In genomic region chr3:55662683-55663082, GRCh38 we compare ENCODE assay signal across 19 cellular contexts.
A peak's percentile ranks its signal among the peaks of the same experiment; 100 is the strongest.
DNase-seq lines count a peak whose midpoint lies in the region; ATAC-seq and TF ChIP-seq lines count a peak whose summit lies in the region.
"Had no signal": no experiment of that assay in that cellular context is flagged by ENCODE, and none has a peak within 500 bp of the region (broad histone marks: within the 10 kb centered on the region; RNA-seq: fewer than 3 reads in every experiment).

No MANE protein-coding gene starts in this region.

- TF ChIP-seq RAD21 in IMR-90 (IDR thresholded peaks at IDR 0.05; ENCODE audit: low read length): no peak

- no peak overlapping the region for H2AK5ac ChIP-seq in IMR-90 (ENCODE audit: low read depth, low read length)

- H3K4me1 Mint-ChIP-seq in CD4-positive, alpha-beta memory T cell: no peaks in the 10 kb centered on the region

- peaks cover 0 to 7% (median 0%) of the 10 kb centered on the region in 8 donors for H3K9me3 Mint-ChIP-seq in CD4-positive, alpha-beta memory T cell
- H3K9me3 Mint-ChIP-seq: stimulated activated naive CD8-positive, alpha-beta T cell treated with anti-CD3 and anti-CD28 coated beads, Interleukin-15, Interleukin-2, amounts not matched to agents 100 ng/mL and 50 ng/mL, for 24 hours; T-cell had no signal

- peak; percentile 56 for DNase-seq in AG10803 (ENCODE audit: low read depth)
- DNase-seq in IMR-90: peak; percentile 81
- peak; percentile 6 for DNase-seq in astrocyte of the cerebellum (ENCODE audit: low read depth)
- DNase-seq in glomerular visceral epithelial cell (ENCODE audit: extremely low spot score): peak; percentile 35
- DNase-seq in NCI-H2107 (lab: John Stamatoyannopoulos, UW): no peak
- DNase-seq in CD4-positive, alpha-beta memory T cell: no peak
- DNase-seq in activated CD4-positive, alpha-beta T cell treated with anti-CD3 and anti-CD28 coated beads, Interleukin-2, amount 50 U/mL, for 1 hour: no peak
- no peak for DNase-seq in SW480 (ENCODE audit: low spot score)
- DNase-seq: activated effector memory CD4-positive, alpha-beta T cell treated with anti-CD3 and anti-CD28 coated beads, Interleukin-2, amount 50 U/mL, for 16 hours; aorta; dorsolateral prefrontal cortex; esophagus squamous epithelium; left ventricle myocardium superior; NCI-H2029 treated with DMSO at 0.1 percent for 48 hours; T-cell had no signal

- H2BK20ac ChIP-seq in IMR-90 (ENCODE audit: low read depth, low read length): no peak overlapping the region

- peaks cover 2% of the 10 kb centered on the region; the same call in 1 of the 2 replicates for H3K4me1 ChIP-seq in IMR-90 (ENCODE audit: control insufficient read depth, insufficient read depth, low read length)
- no peaks in the 10 kb centered on the region for H3K4me1 ChIP-seq in CD4-positive, alpha-beta memory T cell (ENCODE audit: insufficient read depth, low read length)
- H3K4me1 ChIP-seq: parathyroid adenoma had no signal

- H3K36me3 Mint-ChIP-seq in CD4-positive, alpha-beta memory T cell: no peaks in the 10 kb centered on the region
- H3K36me3 Mint-ChIP-seq: T-cell had no signal

- no peak overlapping the region for H3K27ac ChIP-seq in IMR-90 (ENCODE audit: insufficient read depth, low read length)
- no peak overlapping the region for H3K27ac ChIP-seq in CD4-positive, alpha-beta memory T cell (ENCODE audit: low read depth, low read length)
- H3K27ac ChIP-seq: dorsolateral prefrontal cortex, esophagus squamous epithelium, parathyroid adenoma, VCaP had no signal

- H4K8ac ChIP-seq in IMR-90 (ENCODE audit: low read depth in 2 of 2, low read length in 2 of 2): no peak overlapping the region

- CTCF ChIA-PET in IMR-90 (lab: Yijun Ruan, JAX): no interaction called here
- CTCF ChIA-PET in CD4-positive, alpha-beta memory T cell (lab: Charles Lee; ENCODE audit: partially characterized antibody): no interaction called here

- no peak overlapping the region for H2BK15ac ChIP-seq in IMR-90 (ENCODE audit: low read depth, low read length)

- H2BK120ac ChIP-seq in IMR-90 (ENCODE audit: low read depth, low read length): no peak overlapping the region

- no peak overlapping the region for H3K9ac ChIP-seq in IMR-90 (ENCODE audit: low read depth, low read length)
- H3K9ac ChIP-seq: parathyroid adenoma had no signal

- H3K4ac ChIP-seq in IMR-90 (ENCODE audit: low read depth, low read length): no peak overlapping the region

- POLR2A ChIA-PET in IMR-90 (lab: Charles Lee; ENCODE audit: unreplicated experiment): no interaction called here
- POLR2A ChIA-PET in CD4-positive, alpha-beta memory T cell (lab: Charles Lee; ENCODE audit: partially characterized antibody): no interaction called here

- no peaks in the 10 kb centered on the region for H3K27me3 ChIP-seq in IMR-90 (ENCODE audit: control insufficient read depth, insufficient read depth, low read length)
- no peaks in the 10 kb centered on the region for H3K27me3 ChIP-seq in CD4-positive, alpha-beta memory T cell (ENCODE audit: insufficient read depth, low read length)
- H3K27me3 ChIP-seq: dorsolateral prefrontal cortex, esophagus squamous epithelium had no signal

- no peak for TF ChIP-seq POLR2A in IMR-90 (IDR thresholded peaks at IDR 0.05; ENCODE audit: low read depth, low read length)

- H3K23ac ChIP-seq in IMR-90 (ENCODE audit: low read depth, low read length): no peak overlapping the region

- H3K27ac Mint-ChIP-seq in CD4-positive, alpha-beta memory T cell: no peak overlapping the region
- H3K27ac Mint-ChIP-seq: stimulated activated naive CD8-positive, alpha-beta T cell treated with anti-CD3 and anti-CD28 coated beads, Interleukin-15, Interleukin-2, amounts not matched to agents 100 ng/mL and 50 ng/mL, for 24 hours; T-cell had no signal

- H3K9me1 ChIP-seq in IMR-90 (ENCODE audit: insufficient read depth, low read length): no peaks in the 10 kb centered on the region

- dilution Hi-C loops in IMR-90 (cut with HindIII; ENCODE audit: low sequenced_read_pairs, unreplicated experiment): no loop called here

- no peak overlapping the region for H3K18ac ChIP-seq in IMR-90 (ENCODE audit: low read depth, low read length)

- no peak overlapping the region for H3K4me3 ChIP-seq in AG10803 (ENCODE audit: low read length)
- H3K4me3 ChIP-seq in IMR-90 (ENCODE audit: insufficient read depth, low read depth, low read length): no peak overlapping the region
- no peak overlapping the region for H3K4me3 ChIP-seq in astrocyte of the cerebellum (ENCODE audit: low read depth, low read length)
- H3K4me3 ChIP-seq in CD4-positive, alpha-beta memory T cell (ENCODE audit: low read length in 2 of 2): no peak overlapping the region
- H3K4me3 ChIP-seq: dorsolateral prefrontal cortex, esophagus squamous epithelium had no signal

- no TSS peak for BruUV-seq in IMR-90 (replicated peaks; lab: Mats Ljungman, UMichigan)

- peak; percentile 86 for ATAC-seq in IMR-90 (ENCODE audit: low read depth)
- ATAC-seq: left ventricle myocardium superior, Panc1, T-cell had no signal

- in situ Hi-C loops in IMR-90 (cut with MboI; ENCODE audit: low sequenced_read_pairs) (no loop called here), astrocyte of the cerebellum (cut with HindIII; ENCODE audit: low sequenced_read_pairs) (no loop called here)

- no peak overlapping the region for H2BK5ac ChIP-seq in IMR-90 (ENCODE audit: low read depth, low read length, poor library complexity, severe bottlenecking)

- WGBS in IMR-90 (ENCODE audit: extremely low coverage in 2 of 2, insufficient read length in 1 of 2), 2 experiments: no CpG with 5 or more reads among the region's 2 CpGs

- intact Hi-C loops in IMR-90 (cut with micrococcal nuclease): no loop called here
- intact Hi-C loops in CD4-positive, alpha-beta memory T cell (cut with micrococcal nuclease): no loop called here

- H3K27me3 Mint-ChIP-seq in CD4-positive, alpha-beta memory T cell: peaks cover 0 to 3% of the 10 kb centered on the region in 2 donors
- H3K27me3 Mint-ChIP-seq: T-cell had no signal

- H3K9me3 ChIP-seq in IMR-90 (ENCODE audit: control insufficient read depth, insufficient read depth, low read length): no peaks in the 10 kb centered on the region
- no peaks in the 10 kb centered on the region for H3K9me3 ChIP-seq in CD4-positive, alpha-beta memory T cell (ENCODE audit: control insufficient read depth in 1 of 2, low read length in 2 of 2)
- H3K9me3 ChIP-seq: esophagus squamous epithelium had no signal

- H3K56ac ChIP-seq in IMR-90 (ENCODE audit: extremely low read depth, insufficient read depth, low read length): no peak overlapping the region

- no peak for TF ChIP-seq CTCF in AG10803 (conservative IDR thresholded peaks at IDR 0.05; ENCODE audit: low read length)
- no peak for TF ChIP-seq CTCF in IMR-90 (conservative IDR thresholded peaks at IDR 0.05; ENCODE audit: low read depth, low read length)
- no peak for TF ChIP-seq CTCF in astrocyte of the cerebellum (IDR thresholded peaks at IDR 0.05; ENCODE audit: low read depth, low read length, missing control alignments)

- H3K79me1 ChIP-seq in IMR-90 (ENCODE audit: low read depth in 1 of 2, low read length in 2 of 2): no peaks in the 10 kb centered on the region

- no peak overlapping the region for H2AK9ac ChIP-seq in IMR-90 (replicated peaks; ENCODE audit: low read depth, low read length, poor library complexity)

- no peaks in the 10 kb centered on the region for H3K36me3 ChIP-seq in IMR-90 (ENCODE audit: control insufficient read depth, insufficient read depth, low read length)
- H3K36me3 ChIP-seq in CD4-positive, alpha-beta memory T cell (ENCODE audit: insufficient read depth, low read length): no peaks in the 10 kb centered on the region
- H3K36me3 ChIP-seq: esophagus squamous epithelium had no signal

- H4K20me1 ChIP-seq in IMR-90 (ENCODE audit: insufficient read depth, low read length): no peaks in the 10 kb centered on the region

- no peak overlapping the region for H4K91ac ChIP-seq in IMR-90 (ENCODE audit: insufficient read depth, low read depth, low read length)

- no peak overlapping the region for H2AFZ ChIP-seq in IMR-90 (replicated peaks; ENCODE audit: low read length, poor library complexity)
- H2AFZ ChIP-seq: parathyroid adenoma had no signal

- H3K4me3 Mint-ChIP-seq in CD4-positive, alpha-beta memory T cell: no peak overlapping the region
- H3K4me3 Mint-ChIP-seq: stimulated activated naive CD8-positive, alpha-beta T cell treated with anti-CD3 and anti-CD28 coated beads, Interleukin-15, Interleukin-2, amounts not matched to agents 100 ng/mL and 50 ng/mL, for 24 hours; T-cell had no signal

- no peak overlapping the region for H4K5ac ChIP-seq in IMR-90 (ENCODE audit: low read depth, low read length)

- no peak overlapping the region for H3K4me2 ChIP-seq in IMR-90 (ENCODE audit: low read depth, low read length)

- no peak overlapping the region for H3K14ac ChIP-seq in IMR-90 (replicated peaks; ENCODE audit: low read depth, low read length)

TF ChIP-seq in IMR-90, 13 proteins besides CTCF, POLR2A, EP300 and RAD21 (continues in another document):
- TF ChIP-seq FOS (IDR thresholded peaks at IDR 0.05; ENCODE audit: low read depth, low read length) (peak; percentile 56), SMC3 (IDR thresholded peaks at IDR 0.05; ENCODE audit: low read depth, low read length) (no peak), MAFK (IDR thresholded peaks at IDR 0.05; ENCODE audit: low read depth, low read length) (0 out of 2 replicates have a peak, but pooled peaks have one; percentile 16), RCOR1 (IDR thresholded peaks at IDR 0.05; ENCODE audit: insufficient replicate concordance, low read length) (no peak), CEBPB (IDR thresholded peaks at IDR 0.05; ENCODE audit: low read depth, low read length) (no peak; the same call in 1 of the 2 replicates), USF2 (IDR thresholded peaks at IDR 0.05; ENCODE audit: low read depth, low read length) (no peak), MAZ (IDR thresholded peaks at IDR 0.05; ENCODE audit: borderline replicate concordance, low read depth, low read length) (no peak), CHD1 (IDR thresholded peaks at IDR 0.05; ENCODE audit: low read depth, low read length) (no peak), NFE2L2 (IDR thresholded peaks at IDR 0.05; ENCODE audit: low read depth, low read length) (no peak)

Comparison
In these comparisons a context has a peak if more than half of its experiments do, and no peak if none do; other contexts are left out.
1. DNase-seq: peak in AG10803 (single experiment), IMR-90 (single experiment), astrocyte of the cerebellum (single experiment) and glomerular visceral epithelial cell (single experiment); none in NCI-H2107 (single experiment), CD4-positive, alpha-beta memory T cell (0 of 5), activated CD4-positive, alpha-beta T cell treated with anti-CD3 and anti-CD28 coated beads, Interleukin-2, amount 50 U/mL, for 1 hour (single experiment) and SW480 (single experiment).